In the genomic region with DNA sequence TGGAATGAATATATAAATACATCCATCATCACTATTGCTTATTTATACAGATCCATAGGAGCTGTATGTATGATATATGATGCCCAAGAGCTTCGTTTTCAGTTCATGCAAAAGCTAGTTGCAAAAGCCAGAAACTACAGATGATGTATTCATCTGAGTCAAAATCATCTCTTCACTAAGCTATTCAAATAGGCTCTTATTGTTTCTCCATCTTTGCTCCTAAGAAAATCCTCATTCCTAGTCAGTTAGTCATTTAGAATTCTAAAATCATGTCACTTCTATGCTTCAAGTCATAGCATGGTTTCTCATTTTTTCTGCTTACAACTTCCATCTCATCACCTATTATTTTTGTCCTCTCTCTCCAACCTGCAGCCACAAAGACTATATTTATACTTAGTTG, we compare ENCODE assay signal across 15 cellular contexts.
"Had no signal": no experiment of that assay in that cellular context is flagged by ENCODE, and none has a peak within 500 bp of the region (broad histone marks: within the 10 kb centered on the region; RNA-seq: fewer than 3 reads in every experiment).

No MANE protein-coding gene starts in this region.

- H3K9me3 ChIP-seq: ascending aorta, colonic mucosa, esophagus squamous epithelium, stomach, testis, upper lobe of left lung had no signal

- ATAC-seq: activated T-helper 17 cell treated with anti-CD3 and anti-CD28 coated beads, Interleukin-2, amount 50 U/mL, for 72 hours had no signal

- H3K4me3 ChIP-seq: ascending aorta, colonic mucosa, esophagus squamous epithelium, stomach, testis, upper lobe of left lung had no signal

- H3K27ac ChIP-seq: ascending aorta, colonic mucosa, esophagus squamous epithelium, stomach, testis, upper lobe of left lung, VCaP had no signal

- H3K27me3 ChIP-seq: ascending aorta, colonic mucosa, esophagus squamous epithelium, stomach, testis, upper lobe of left lung had no signal

- DNase-seq: activated CD4-positive, alpha-beta T cell treated with anti-CD3 and anti-CD28 coated beads, Interleukin-2, amount 50 U/mL, for 48 hours; activated naive CD4-positive, alpha-beta T cell treated with Interleukin-2 at 50 U/mL for 16 hours; colonic mucosa; esophagus squamous epithelium; nephron progenitor cell; stimulated activated CD4-positive, alpha-beta T cell treated with anti-CD3 and anti-CD28 coated beads, Interleukin-12 subunit alpha, Interleukin-12 subunit beta, amount 100 ng/mL, for 4 hours; stimulated activated CD4-positive, alpha-beta T cell treated with anti-CD3 and anti-CD28 coated beads, Interleukin-2, amount 100 ng/mL, for 24 hours; stomach; T-helper 1 cell; T1000; testis; upper lobe of left lung had no signal

- H3K4me1 ChIP-seq: ascending aorta, colonic mucosa, esophagus squamous epithelium, stomach, testis, upper lobe of left lung had no signal

- H3K36me3 ChIP-seq: ascending aorta, colonic mucosa, esophagus squamous epithelium, stomach, upper lobe of left lung had no signal
